1 cellular context compared by ENCODE assay signal in genomic region chr16:2340564-2341455, GRCh38.
A peak's percentile ranks its signal among the peaks of the same experiment; 100 is the strongest.
TF ChIP-seq lines count a peak whose summit lies in the region.

Gene ABCA3, minus strand, starts transcription at chr16:2340728. Its CDS starts 14,262 bp downstream, at chr16:2326466.

TF ChIP-seq in K562, 482 proteins besides CTCF, POLR2A, EP300 and RAD21 (continued from another document and continues in another):
- TF ChIP-seq ELK1 (CRISPR knock-in tag; IDR thresholded peaks at IDR 0.05) (no peak), LARP7 (IDR thresholded peaks at IDR 0.05) (0 out of 2 replicates have a peak, but pooled peaks have one; percentile 38), C11orf30 (IDR thresholded peaks at IDR 0.05; ENCODE audit: low read depth) (0 out of 2 replicates have a peak, but pooled peaks have one; percentile 10), IRF1 (CRISPR knock-in tag; IDR thresholded peaks at IDR 0.05; ENCODE audit: borderline replicate concordance) (peak; percentile 75; the same call in 1 of the 2 replicates), JUNB (CRISPR knock-in tag; conservative IDR thresholded peaks at IDR 0.05) (no peak), RUNX1 (IDR thresholded peaks at IDR 0.05; ENCODE audit: low read depth) (no peak), ERF (CRISPR knock-in tag; IDR thresholded peaks at IDR 0.05) (0 out of 2 replicates have a peak, but pooled peaks have one; percentile 46), NFYB (IDR thresholded peaks at IDR 0.05; ENCODE audit: extremely low read depth, insufficient read length) (no peak), ZFP91 (CRISPR knock-in tag; IDR thresholded peaks at IDR 0.05) (peak; percentile 78), JUN (IDR thresholded peaks at IDR 0.05; ENCODE audit: borderline replicate concordance, low read depth, low read length) (peak; percentile 89), JUN (CRISPR knock-in tag; IDR thresholded peaks at IDR 0.05; ENCODE audit: borderline replicate concordance) (peak; percentile 98; the same call in 1 of the 2 replicates), CEBPG (CRISPR knock-in tag; IDR thresholded peaks at IDR 0.05) (peak; percentile 61; the same call in 1 of the 2 replicates), CEBPG (tag; conservative IDR thresholded peaks at IDR 0.05 in 1 of 2, IDR thresholded peaks at IDR 0.05 in 1 of 2) (no peak), BHLHE40 (IDR thresholded peaks at IDR 0.05; ENCODE audit: low read length) (peak; percentile 99), ELF2 (CRISPR knock-in tag; IDR thresholded peaks at IDR 0.05) (peak; percentile 39; the same call in 1 of the 2 replicates), RNF2 (IDR thresholded peaks at IDR 0.05) (peak; percentile 98), SMAD3 (CRISPR knock-in tag; conservative IDR thresholded peaks at IDR 0.05) (0 out of 2 replicates have a peak, but pooled peaks have one; percentile 48), ZNF311 (CRISPR knock-in tag; IDR thresholded peaks at IDR 0.05) (0 out of 2 replicates have a peak, but pooled peaks have one; percentile 26), ZNF592 (IDR thresholded peaks at IDR 0.05) (peak; percentile 99), FIP1L1 (IDR thresholded peaks at IDR 0.05; ENCODE audit: low read depth, low read length, poor library complexity, severe bottlenecking) (peak; percentile 85), ZNF277 (CRISPR knock-in tag; IDR thresholded peaks at IDR 0.05; ENCODE audit: borderline replicate concordance) (no peak), ZNF316 (IDR thresholded peaks at IDR 0.05) (peak; percentile 49), DIDO1 (tag; IDR thresholded peaks at IDR 0.05; ENCODE audit: low read depth) (peak; percentile 64; the same call in 1 of the 2 replicates), ZNF197 (CRISPR knock-in tag; IDR thresholded peaks at IDR 0.05; ENCODE audit: low read depth) (peak; percentile 84; the same call in 1 of the 2 replicates), E2F8 (IDR thresholded peaks at IDR 0.05; ENCODE audit: low read depth, partially characterized antibody) (peak; percentile 76), LCOR (CRISPR knock-in tag; IDR thresholded peaks at IDR 0.05) (peak; percentile 98), ZNF764 (CRISPR knock-in tag; IDR thresholded peaks at IDR 0.05; ENCODE audit: low read depth) (no peak), FOXP4 (CRISPR knock-in tag; IDR thresholded peaks at IDR 0.05; ENCODE audit: borderline replicate concordance) (peak; percentile 90; the same call in 1 of the 2 replicates), FOXM1 (IDR thresholded peaks at IDR 0.05; ENCODE audit: low read depth) (no peak), FOXM1 (CRISPR knock-in tag; IDR thresholded peaks at IDR 0.05; ENCODE audit: low read depth) (peak; percentile 99), BDP1 (IDR thresholded peaks at IDR 0.05; ENCODE audit: insufficient read depth, insufficient read length) (no peak), ZNF507 (tag; conservative IDR thresholded peaks at IDR 0.05) (no peak)
- TF ChIP-seq, protein P1, sequence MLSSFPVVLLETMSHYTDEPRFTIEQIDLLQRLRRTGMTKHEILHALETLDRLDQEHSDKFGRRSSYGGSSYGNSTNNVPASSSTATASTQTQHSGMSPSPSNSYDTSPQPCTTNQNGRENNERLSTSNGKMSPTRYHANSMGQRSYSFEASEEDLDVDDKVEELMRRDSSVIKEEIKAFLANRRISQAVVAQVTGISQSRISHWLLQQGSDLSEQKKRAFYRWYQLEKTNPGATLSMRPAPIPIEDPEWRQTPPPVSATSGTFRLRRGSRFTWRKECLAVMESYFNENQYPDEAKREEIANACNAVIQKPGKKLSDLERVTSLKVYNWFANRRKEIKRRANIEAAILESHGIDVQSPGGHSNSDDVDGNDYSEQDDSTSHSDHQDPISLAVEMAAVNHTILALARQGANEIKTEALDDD (IDR thresholded peaks at IDR 0.05): no peak
- TF ChIP-seq, protein P2, sequence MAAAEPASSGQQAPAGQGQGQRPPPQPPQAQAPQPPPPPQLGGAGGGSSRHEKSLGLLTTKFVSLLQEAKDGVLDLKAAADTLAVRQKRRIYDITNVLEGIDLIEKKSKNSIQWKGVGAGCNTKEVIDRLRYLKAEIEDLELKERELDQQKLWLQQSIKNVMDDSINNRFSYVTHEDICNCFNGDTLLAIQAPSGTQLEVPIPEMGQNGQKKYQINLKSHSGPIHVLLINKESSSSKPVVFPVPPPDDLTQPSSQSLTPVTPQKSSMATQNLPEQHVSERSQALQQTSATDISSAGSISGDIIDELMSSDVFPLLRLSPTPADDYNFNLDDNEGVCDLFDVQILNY (CRISPR knock-in tag; IDR thresholded peaks at IDR 0.05): peak; percentile 99
- TF ChIP-seq, protein P3, sequence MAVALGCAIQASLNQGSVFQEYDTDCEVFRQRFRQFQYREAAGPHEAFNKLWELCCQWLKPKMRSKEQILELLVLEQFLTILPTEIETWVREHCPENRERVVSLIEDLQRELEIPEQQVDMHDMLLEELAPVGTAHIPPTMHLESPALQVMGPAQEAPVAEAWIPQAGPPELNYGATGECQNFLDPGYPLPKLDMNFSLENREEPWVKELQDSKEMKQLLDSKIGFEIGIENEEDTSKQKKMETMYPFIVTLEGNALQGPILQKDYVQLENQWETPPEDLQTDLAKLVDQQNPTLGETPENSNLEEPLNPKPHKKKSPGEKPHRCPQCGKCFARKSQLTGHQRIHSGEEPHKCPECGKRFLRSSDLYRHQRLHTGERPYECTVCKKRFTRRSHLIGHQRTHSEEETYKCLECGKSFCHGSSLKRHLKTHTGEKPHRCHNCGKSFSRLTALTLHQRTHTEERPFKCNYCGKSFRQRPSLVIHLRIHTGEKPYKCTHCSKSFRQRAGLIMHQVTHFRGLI (CRISPR knock-in tag; IDR thresholded peaks at IDR 0.05): peak; percentile 49; the same call in 1 of the 2 replicates
- TF ChIP-seq, protein P4, sequence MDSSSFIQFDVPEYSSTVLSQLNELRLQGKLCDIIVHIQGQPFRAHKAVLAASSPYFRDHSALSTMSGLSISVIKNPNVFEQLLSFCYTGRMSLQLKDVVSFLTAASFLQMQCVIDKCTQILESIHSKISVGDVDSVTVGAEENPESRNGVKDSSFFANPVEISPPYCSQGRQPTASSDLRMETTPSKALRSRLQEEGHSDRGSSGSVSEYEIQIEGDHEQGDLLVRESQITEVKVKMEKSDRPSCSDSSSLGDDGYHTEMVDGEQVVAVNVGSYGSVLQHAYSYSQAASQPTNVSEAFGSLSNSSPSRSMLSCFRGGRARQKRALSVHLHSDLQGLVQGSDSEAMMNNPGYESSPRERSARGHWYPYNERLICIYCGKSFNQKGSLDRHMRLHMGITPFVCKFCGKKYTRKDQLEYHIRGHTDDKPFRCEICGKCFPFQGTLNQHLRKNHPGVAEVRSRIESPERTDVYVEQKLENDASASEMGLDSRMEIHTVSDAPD (CRISPR knock-in tag; IDR thresholded peaks at IDR 0.05): 0 out of 2 replicates have a peak, but pooled peaks have one; percentile 47
- TF ChIP-seq, protein P5, sequence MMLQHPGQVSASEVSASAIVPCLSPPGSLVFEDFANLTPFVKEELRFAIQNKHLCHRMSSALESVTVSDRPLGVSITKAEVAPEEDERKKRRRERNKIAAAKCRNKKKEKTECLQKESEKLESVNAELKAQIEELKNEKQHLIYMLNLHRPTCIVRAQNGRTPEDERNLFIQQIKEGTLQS (IDR thresholded peaks at IDR 0.05): peak; percentile 37; the same call in 1 of the 2 replicates
- TF ChIP-seq, protein P5 (CRISPR knock-in tag; conservative IDR thresholded peaks at IDR 0.05): peak; percentile 94
